In genomic region chr17:52647411-52647810, GRCh38 we compare ENCODE assay signal across 25 cellular contexts.
"Had no signal": no experiment of that assay in that cellular context is flagged by ENCODE, and none has a peak within 500 bp of the region (broad histone marks: within the 10 kb centered on the region; RNA-seq: fewer than 3 reads in every experiment).

No MANE protein-coding gene starts in this region.

- ATAC-seq: stimulated activated effector memory CD8-positive, alpha-beta T cell treated with anti-CD3 and anti-CD28 coated beads, Interleukin-12 subunit alpha, Interleukin-12 subunit beta, amount 100 ng/mL, for 72 hours; stimulated activated memory B cell treated with anti-CD40 and anti-IgM and Interleukin-4, amounts not matched to agents 10 μg/mL and 1 μg/mL and 100 μg/mL, for 72 hours; stimulated activated naive B cell treated with anti-CD40 and anti-IgM and Interleukin-4, amounts not matched to agents 10 μg/mL and 1 μg/mL and 100 μg/mL, for 72 hours; stimulated activated naive CD8-positive, alpha-beta T cell treated with anti-CD3 and anti-CD28 coated beads, Interleukin-15, amount 100 ng/mL, for 72 hours; stimulated activated naive CD8-positive, alpha-beta T cell treated with anti-CD3 and anti-CD28 coated beads, Interleukin-15, Interleukin-2, amounts not matched to agents 100 U/mL and 50 U/mL, for 24 hours; upper lobe of right lung had no signal

- DNase-seq: stimulated activated CD4-positive, alpha-beta T cell treated with anti-CD3 and anti-CD28 coated beads, Interleukin-2, amount 100 ng/mL, for 48 hours; stimulated activated CD4-positive, alpha-beta T cell treated with anti-CD3 and anti-CD28 coated beads, Interleukin-4, amount 100 ng/mL, for 1 hour; stimulated activated CD4-positive, alpha-beta T cell treated with anti-CD3 and anti-CD28 coated beads, Interleukin-4, amount 100 ng/mL, for 24 hours; stimulated activated CD4-positive, alpha-beta T cell treated with anti-CD3 and anti-CD28 coated beads, Interleukin-4, amount 100 ng/mL, for 4 hours; stimulated activated CD8-positive, alpha-beta memory T cell treated with anti-CD3 and anti-CD28 coated beads, Interleukin-4, amount 100 ng/mL, for 48 hours; stimulated activated naive B cell treated with anti-CD40 and anti-IgM and Interleukin-4, amounts not matched to agents 10 μg/mL and 1 μg/mL and 100 μg/mL, for 72 hours; stimulated activated naive CD4-positive, alpha-beta T cell; stimulated activated naive CD4-positive, alpha-beta T cell treated with Interleukin-2 at 50 U/mL for 16 hours; stimulated activated naive CD8-positive, alpha-beta T cell treated with anti-CD3 and anti-CD28 coated beads, Interleukin-15, amount 100 ng/mL, for 72 hours; stimulated activated naive CD8-positive, alpha-beta T cell treated with anti-CD3 and anti-CD28 coated beads, Interleukin-15, Interleukin-2, amounts not matched to agents 100 U/mL and 50 U/mL, for 24 hours; stomach; substantia nigra; testis; thyroid gland; transverse colon; trophoblast cell; upper lobe of left lung; upper lobe of right lung; uterus had no signal

- H3K9me3 ChIP-seq: stomach, suprapubic skin, testis, thoracic aorta, thyroid gland, tibial nerve, transverse colon, upper lobe of left lung, upper lobe of right lung, uterus, vagina had no signal

- H3K27ac ChIP-seq: stomach, suprapubic skin, testis, thoracic aorta, thyroid gland, tibial nerve, transverse colon, upper lobe of left lung, upper lobe of right lung, uterus, vagina had no signal

- H3K36me3 ChIP-seq: stomach, suprapubic skin, thoracic aorta, thyroid gland, tibial nerve, transverse colon, upper lobe of left lung, upper lobe of right lung, uterus, vagina had no signal

- H3K4me3 ChIP-seq: stomach, suprapubic skin, testis, thoracic aorta, thyroid gland, tibial nerve, transverse colon, upper lobe of left lung, upper lobe of right lung, uterus, vagina had no signal

- H3K27me3 ChIP-seq: stomach, suprapubic skin, testis, thyroid gland, tibial nerve, transverse colon, upper lobe of left lung, upper lobe of right lung, uterus, vagina had no signal

- H3K4me1 ChIP-seq: stomach, suprapubic skin, testis, thyroid gland, tibial nerve, transverse colon, upper lobe of left lung, upper lobe of right lung, uterus, vagina had no signal
